In genomic region chr1:204081791-204082513, GRCh38 we compare ENCODE assay signal across 17 cellular contexts. TPM values are rescaled to one million over a fixed set of nuclear protein-coding genes. Genes with fewer than 3 reads are reported as not detected.
DNase-seq lines count a peak whose midpoint lies in the region; ATAC-seq and TF ChIP-seq lines count a peak whose summit lies in the region.
"Had no signal": no experiment of that assay in that cellular context is flagged by ENCODE, and none has a peak within 500 bp of the region (broad histone marks: within the 10 kb centered on the region; RNA-seq: fewer than 3 reads in every experiment).

No MANE protein-coding gene starts in this region.

- no peak overlapping the region for H2AFZ ChIP-seq in HCT116 (ENCODE audit: low read depth, low read length, poor library complexity, severe bottlenecking)
- H2AFZ ChIP-seq in hepatocyte: no peak overlapping the region

- no peaks in the 10 kb centered on the region for H3K9me3 ChIP-seq in HCT116 (ENCODE audit: control insufficient read depth in 1 of 2, insufficient read depth in 1 of 2, low read depth in 1 of 2, low read length in 2 of 2)
- H3K9me3 ChIP-seq in T-helper 17 cell (ENCODE audit: control insufficient read depth, low read length, poor library complexity, severe bottlenecking): no peaks in the 10 kb centered on the region
- no peaks in the 10 kb centered on the region for H3K9me3 ChIP-seq in hepatocyte (ENCODE audit: low read depth)
- H3K9me3 ChIP-seq in spleen: no peaks in the 10 kb centered on the region
- H3K9me3 ChIP-seq: BE2C had no signal

- H3K4me1 ChIP-seq in HCT116 (ENCODE audit: control insufficient read depth in 1 of 2, insufficient read depth in 2 of 2, low read length in 2 of 2) (peaks cover 49 to 65% of the 10 kb centered on the region in 2 experiments), hepatocyte (ENCODE audit: insufficient read depth) (peaks cover 67% of the 10 kb centered on the region), spleen (peaks cover 0 to 65% (median 13%) of the 10 kb centered on the region in 6 donors)

- H3K27ac Mint-ChIP-seq in T-helper 17 cell: peak overlapping the region; percentile 47
- no peak overlapping the region for H3K27ac Mint-ChIP-seq in activated CD8-positive, alpha-beta memory T cell treated with anti-CD3 and anti-CD28 coated beads, Interleukin-2, amount 10 ng/mL, durations not matched to agents 7 days and 5 days
- H3K27ac Mint-ChIP-seq: activated CD4-positive, alpha-beta memory T cell treated with anti-CD3 and anti-CD28 coated beads, Interleukin-2, amount 10 ng/mL, durations not matched to agents 7 days and 5 days had no signal

- RAD21 ChIA-PET in HCT116 (lab: Charles Lee; ENCODE audit: low non-redundant PET in 1 of 2, low total read pairs in 2 of 2, uncharacterized antibody in 2 of 2, unreplicated experiment in 2 of 2): no interaction called here

- H3K4me2 ChIP-seq in HCT116 (ENCODE audit: low read length) (0 out of 2 replicates have a peak overlapping the region, but pooled peaks have one; percentile 91), hepatocyte (peak overlapping the region; percentile 58)

- no peak overlapping the region for H3K4me3 Mint-ChIP-seq in T-helper 17 cell
- H3K4me3 Mint-ChIP-seq in activated CD8-positive, alpha-beta memory T cell treated with anti-CD3 and anti-CD28 coated beads, Interleukin-2, amount 10 ng/mL, durations not matched to agents 7 days and 5 days: no peak overlapping the region
- H3K4me3 Mint-ChIP-seq: activated CD4-positive, alpha-beta memory T cell treated with anti-CD3 and anti-CD28 coated beads, Interleukin-2, amount 10 ng/mL, durations not matched to agents 7 days and 5 days had no signal

- no peak for TF ChIP-seq RAD21 in HCT116 (IDR thresholded peaks at IDR 0.05; ENCODE audit: low read depth)

- H4K20me1 ChIP-seq in HCT116 (ENCODE audit: insufficient read depth) (no peaks in the 10 kb centered on the region), hepatocyte (ENCODE audit: insufficient read depth, poor library complexity, severe bottlenecking) (no peaks in the 10 kb centered on the region)

- ATAC-seq in HCT116: no peak
- no peak for ATAC-seq in T-helper 17 cell
- no peak for ATAC-seq in activated CD8-positive, alpha-beta memory T cell treated with anti-CD3 and anti-CD28 coated beads, Interleukin-2, amount 10 ng/mL, durations not matched to agents 7 days and 5 days

- H3K27me3 ChIP-seq in HCT116 (ENCODE audit: insufficient read depth, low read length) (no peaks in the 10 kb centered on the region), hepatocyte (no peaks in the 10 kb centered on the region), spleen (replicated peaks in 1 of 7) (peaks cover 0 to 28% (median 0%) of the 10 kb centered on the region in 7 donors)

- H3K36me3 Mint-ChIP-seq in T-helper 17 cell (ENCODE audit: low read depth): peaks cover 2% of the 10 kb centered on the region
- H3K36me3 Mint-ChIP-seq in activated CD8-positive, alpha-beta memory T cell treated with anti-CD3 and anti-CD28 coated beads, Interleukin-2, amount 10 ng/mL, durations not matched to agents 7 days and 5 days: no peaks in the 10 kb centered on the region

- H3K27ac ChIP-seq in HCT116 (ENCODE audit: low read depth, low read length): no peak overlapping the region
- peak overlapping the region; percentile 69 for H3K27ac ChIP-seq in hepatocyte
- H3K27ac ChIP-seq in spleen: peak overlapping the region in 4 of 8 donors; percentile 64 to 71 (median 67)

- TF ChIP-seq POLR2A in HCT116 (IDR thresholded peaks at IDR 0.05; ENCODE audit: borderline replicate concordance, extremely low read depth, insufficient read depth, insufficient read length): no peak
- TF ChIP-seq POLR2A in spleen (IDR thresholded peaks at IDR 0.05): no peak

- H3K79me2 ChIP-seq in HCT116 (ENCODE audit: insufficient read depth, low read length) (peaks cover 58% of the 10 kb centered on the region; the same call in 1 of the 2 replicates), hepatocyte (peaks cover 93% of the 10 kb centered on the region)

- intact Hi-C loops in HCT116 (cut with micrococcal nuclease) (no loop called here), spleen (cut with DNase I; ENCODE audit: low total_unique reads) (no loop called here)

- no peaks in the 10 kb centered on the region for H3K9me2 ChIP-seq in HCT116 (ENCODE audit: insufficient read depth)
- no peaks in the 10 kb centered on the region for H3K9me2 ChIP-seq in hepatocyte (replicated peaks; ENCODE audit: insufficient read depth)

- TSS peak; percentile 8 for BruUV-seq in HCT116 (replicated peaks; lab: Mats Ljungman, UMichigan)

- TF ChIP-seq CTCF in HCT116 (IDR thresholded peaks at IDR 0.05 in 2 of 3, conservative IDR thresholded peaks at IDR 0.05 in 1 of 3; ENCODE audit: borderline replicate concordance in 1 of 3, insufficient read depth in 1 of 3, low read depth in 2 of 3, low read length in 2 of 3) (no peak), hepatocyte (IDR thresholded peaks at IDR 0.05; ENCODE audit: poor library complexity) (no peak), spleen (IDR thresholded peaks at IDR 0.05 in 8 of 11, conservative IDR thresholded peaks at IDR 0.05 in 3 of 11) (no peak)

- peaks cover 5% of the 10 kb centered on the region for H3K4me1 Mint-ChIP-seq in T-helper 17 cell
- H3K4me1 Mint-ChIP-seq in activated CD8-positive, alpha-beta memory T cell treated with anti-CD3 and anti-CD28 coated beads, Interleukin-2, amount 10 ng/mL, durations not matched to agents 7 days and 5 days: peaks cover 5% of the 10 kb centered on the region

- no peak for DNase-seq in HCT116 (ENCODE audit: low read depth, low spot score)
- DNase-seq in T-helper 17 cell: no peak
- DNase-seq in hepatocyte (ENCODE audit: low spot score): no peak
- peak; percentile 33 for DNase-seq in spleen
- no peak for DNase-seq in OCI-M1 (lab: John Stamatoyannopoulos, UW)
- no peak for DNase-seq in NCI-H2196 (lab: John Stamatoyannopoulos, UW; ENCODE audit: unreplicated experiment)
- no peak for DNase-seq in occipital lobe (lab: John Stamatoyannopoulos, UW)
- DNase-seq in activated CD8-positive, alpha-beta memory T cell treated with anti-CD3 and anti-CD28 coated beads, Interleukin-2, amount 10 ng/mL, durations not matched to agents 7 days and 5 days: no peak
- DNase-seq: activated CD4-positive, alpha-beta memory T cell treated with anti-CD3 and anti-CD28 coated beads, Interleukin-2, amount 10 ng/mL, durations not matched to agents 7 days and 5 days; activated gamma-delta T cell; BE2C; central memory CD4-positive, alpha-beta T cell; DND-41; erythroblast; NCI-H187 treated with DMSO at 0.1 percent for 48 hours; NCI-H82; SIG-M5 had no signal

- CTCF ChIA-PET in HCT116 (lab: Charles Lee): no interaction called here
- CTCF ChIA-PET in activated CD8-positive, alpha-beta memory T cell treated with anti-CD3 and anti-CD28 coated beads, Interleukin-2, amount 10 ng/mL, durations not matched to agents 7 days and 5 days (lab: Charles Lee): no interaction called here

- H3K36me3 ChIP-seq in HCT116 (ENCODE audit: control insufficient read depth in 1 of 2, insufficient read depth in 2 of 2, low read length in 2 of 2) (no peaks in the 10 kb centered on the region), hepatocyte (replicated peaks; ENCODE audit: insufficient read depth, low read depth) (no peaks in the 10 kb centered on the region), spleen (no peaks in the 10 kb centered on the region)
- H3K36me3 ChIP-seq: BE2C had no signal

- no peak overlapping the region for H3K9ac ChIP-seq in HCT116 (ENCODE audit: low read length)

- WGBS in hepatocyte (ENCODE audit: low lambda C conversion rate, missing lambda C conversion rate): 84% methylated on average over 5 of the region's 8 CpGs
- WGBS in spleen, 5 donors: 75 to 86% (median 85%) methylated on average over 7 to 8 of the region's 8 CpGs

- POLR2A ChIA-PET in HCT116 (lab: Charles Lee): no interaction called here

- H3K9me3 Mint-ChIP-seq in activated CD8-positive, alpha-beta memory T cell treated with anti-CD3 and anti-CD28 coated beads, Interleukin-2, amount 10 ng/mL, durations not matched to agents 7 days and 5 days (ENCODE audit: low read depth): no peaks in the 10 kb centered on the region
- H3K9me3 Mint-ChIP-seq: activated CD4-positive, alpha-beta memory T cell treated with anti-CD3 and anti-CD28 coated beads, Interleukin-2, amount 10 ng/mL, durations not matched to agents 7 days and 5 days had no signal

- peaks cover 13% of the 10 kb centered on the region for H3K27me3 Mint-ChIP-seq in T-helper 17 cell
- H3K27me3 Mint-ChIP-seq in activated CD8-positive, alpha-beta memory T cell treated with anti-CD3 and anti-CD28 coated beads, Interleukin-2, amount 10 ng/mL, durations not matched to agents 7 days and 5 days: peaks cover 15% of the 10 kb centered on the region

- H3K4me3 ChIP-seq in HCT116 (replicated peaks in 1 of 2; ENCODE audit: low read depth in 1 of 2, low read length in 2 of 2) (no peak overlapping the region), hepatocyte (no peak overlapping the region), spleen (no peak overlapping the region)

TF ChIP-seq in HCT116, 20 proteins besides CTCF, POLR2A, EP300 and RAD21 (continues in another document):
- no peak for TF ChIP-seq CBX3 (IDR thresholded peaks at IDR 0.05; ENCODE audit: low read depth)
- TF ChIP-seq EZH2 (IDR thresholded peaks at IDR 0.05): no peak
- TF ChIP-seq, protein P1, sequence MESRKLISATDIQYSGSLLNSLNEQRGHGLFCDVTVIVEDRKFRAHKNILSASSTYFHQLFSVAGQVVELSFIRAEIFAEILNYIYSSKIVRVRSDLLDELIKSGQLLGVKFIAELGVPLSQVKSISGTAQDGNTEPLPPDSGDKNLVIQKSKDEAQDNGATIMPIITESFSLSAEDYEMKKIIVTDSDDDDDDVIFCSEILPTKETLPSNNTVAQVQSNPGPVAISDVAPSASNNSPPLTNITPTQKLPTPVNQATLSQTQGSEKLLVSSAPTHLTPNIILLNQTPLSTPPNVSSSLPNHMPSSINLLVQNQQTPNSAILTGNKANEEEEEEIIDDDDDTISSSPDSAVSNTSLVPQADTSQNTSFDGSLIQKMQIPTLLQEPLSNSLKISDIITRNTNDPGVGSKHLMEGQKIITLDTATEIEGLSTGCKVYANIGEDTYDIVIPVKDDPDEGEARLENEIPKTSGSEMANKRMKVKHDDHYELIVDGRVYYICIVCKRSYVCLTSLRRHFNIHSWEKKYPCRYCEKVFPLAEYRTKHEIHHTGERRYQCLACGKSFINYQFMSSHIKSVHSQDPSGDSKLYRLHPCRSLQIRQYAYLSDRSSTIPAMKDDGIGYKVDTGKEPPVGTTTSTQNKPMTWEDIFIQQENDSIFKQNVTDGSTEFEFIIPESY (IDR thresholded peaks at IDR 0.05; ENCODE audit: extremely low read depth, insufficient replicate concordance, low read length): no peak
- TF ChIP-seq TCF7L2 (IDR thresholded peaks at IDR 0.05; ENCODE audit: borderline replicate concordance, extremely low read depth, insufficient read depth, insufficient read length): no peak
- no peak for TF ChIP-seq ELF1 (IDR thresholded peaks at IDR 0.05; ENCODE audit: borderline replicate concordance, low read depth)

RNA-seq across cellular contexts. Expression of gene SOX13, which starts 9.0 kb away (rescaled TPM):
- total RNA-seq in HCT116 (2021; ENCODE audit: unreplicated experiment) (35.6 TPM), T-helper 17 cell (1 to 10 TPM; 1.3 to 6.3 TPM), hepatocyte (11.5 and 11.9 TPM in 2 replicates), spleen (10 to 100 TPM; 12.8 to 28.7 (median 19.2) TPM), occipital lobe (0.78 TPM)
- 24.6 and 25.2 TPM in 2 replicates for polyA plus RNA-seq in HCT116 (2012)
- polyA plus RNA-seq in hepatocyte (22.3 and 24.6 TPM in 2 replicates), spleen (1 to 10 TPM; 2.0 to 9.6 (median 2.2) TPM)
- total RNA-seq in activated CD8-positive, alpha-beta memory T cell treated with anti-CD3 and anti-CD28 coated beads, Interleukin-2, amount 10 ng/mL, durations not matched to agents 7 days and 5 days: 1 to 10 TPM; 1.0 to 1.9 TPM
